21 cellular contexts compared by ENCODE assay signal in the genomic region with DNA sequence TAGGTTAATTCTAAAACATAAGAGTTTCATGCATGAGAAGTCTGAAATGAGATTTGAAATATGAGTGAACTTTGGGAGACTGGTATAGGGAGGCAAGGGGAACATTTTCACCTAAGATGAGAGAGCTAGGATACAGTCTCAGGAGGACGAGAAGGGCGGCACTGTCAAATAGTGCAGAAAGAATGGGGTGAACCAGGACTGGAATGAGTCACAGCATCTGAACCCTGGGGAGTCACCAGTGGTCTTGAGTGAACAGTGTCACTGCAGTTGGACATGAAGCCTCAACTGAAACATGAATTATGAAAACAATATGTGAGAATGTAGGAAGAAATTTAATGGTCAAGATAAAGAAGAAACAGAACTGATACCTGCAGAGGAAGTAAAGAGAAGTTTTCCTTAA. TPM values are rescaled to one million over a fixed set of nuclear protein-coding genes. Genes with fewer than 3 reads are reported as not detected.
DNase-seq lines count a peak whose midpoint lies in the region; ATAC-seq and TF ChIP-seq lines count a peak whose summit lies in the region.
"Had no signal": no experiment of that assay in that cellular context is flagged by ENCODE, and none has a peak within 500 bp of the region (broad histone marks: within the 10 kb centered on the region; RNA-seq: fewer than 3 reads in every experiment).

No MANE protein-coding gene starts in this region.

- ATAC-seq in GM18909 (IDR thresholded peaks at IDR 0.05; ENCODE audit: poor library complexity, unreplicated experiment) (peak; percentile 89), GM21529 (IDR thresholded peaks at IDR 0.05; ENCODE audit: unreplicated experiment) (peak; percentile 85), HG03060 (IDR thresholded peaks at IDR 0.05; ENCODE audit: low read depth, unreplicated experiment) (peak; percentile 83), activated B cell treated with CpG ODN at 0.5 μM for 24 hours (ENCODE audit: low read depth) (peak; percentile 21), sciatic nerve (no peak)
- ATAC-seq: foreskin keratinocyte; naive thymus-derived CD8-positive, alpha-beta T cell; psoas muscle; SK-N-SH treated with all-trans-retinoic acid at 6 μM for 48 hours had no signal

- no peaks in the 10 kb centered on the region for H3K9me3 Mint-ChIP-seq in activated B cell treated with CpG ODN at 0.5 μM for 24 hours
- H3K9me3 Mint-ChIP-seq: naive thymus-derived CD8-positive, alpha-beta T cell had no signal

- H3K27me3 Mint-ChIP-seq in activated B cell treated with CpG ODN at 0.5 μM for 24 hours = no peaks in the 10 kb centered on the region
- H3K27me3 Mint-ChIP-seq: naive thymus-derived CD8-positive, alpha-beta T cell had no signal

- no peak overlapping the region for H3K27ac Mint-ChIP-seq in activated B cell treated with CpG ODN at 0.5 μM for 24 hours
- H3K27ac Mint-ChIP-seq: naive thymus-derived CD8-positive, alpha-beta T cell had no signal

- intact Hi-C loops in activated B cell treated with CpG ODN at 0.5 μM for 24 hours (cut with micrococcal nuclease) (no loop called here), sciatic nerve (cut with DNase I) (no loop called here)

- CTCF ChIA-PET in activated B cell treated with CpG ODN at 0.5 μM for 24 hours (lab: Charles Lee) = interaction anchor here (0.8 kb wide), 1 partner anchor 59 kb away, joined by 3 read pairs; no protein-coding TSS in a partner anchor

- no peak for TF ChIP-seq CTCF in activated B cell treated with CpG ODN at 0.5 μM for 24 hours (IDR thresholded peaks at IDR 0.05)

- POLR2A ChIA-PET in activated B cell treated with CpG ODN at 0.5 μM for 24 hours (lab: Charles Lee) = no interaction called here

- peaks cover 2% of the 10 kb centered on the region for H3K4me1 Mint-ChIP-seq in activated B cell treated with CpG ODN at 0.5 μM for 24 hours

- H3K36me3 Mint-ChIP-seq in activated B cell treated with CpG ODN at 0.5 μM for 24 hours (ENCODE audit: low read depth) = no peaks in the 10 kb centered on the region
- H3K36me3 Mint-ChIP-seq: naive thymus-derived CD8-positive, alpha-beta T cell had no signal

- no peak for DNase-seq in activated B cell treated with CpG ODN at 0.5 μM for 24 hours
- no peak for DNase-seq in sciatic nerve (ENCODE audit: low spot score)
- DNase-seq in NCI-H187 treated with DMSO at 0.1 percent for 48 hours (lab: John Stamatoyannopoulos, UW) = no peak
- DNase-seq in NCI-H345 (lab: John Stamatoyannopoulos, UW) = no peak
- no peak for DNase-seq in activated T-cell treated with anti-CD3 and anti-CD28 coated beads for 4 hours
- DNase-seq: activated CD8-positive, alpha-beta memory T cell treated with anti-CD3 and anti-CD28 coated beads for 24 hours; activated effector memory CD4-positive, alpha-beta T cell treated with Interleukin-2 at 50 U/mL for 16 hours; BE2C; foreskin keratinocyte; naive thymus-derived CD8-positive, alpha-beta T cell; NCI-H2081 treated with DMSO at 0.1 percent for 48 hours; NCI-H774; Peyer's patch; psoas muscle; stimulated activated CD4-positive, alpha-beta T cell treated with anti-CD3 and anti-CD28 coated beads, Interleukin-12 subunit alpha, Interleukin-12 subunit beta, amount 100 ng/mL, for 4 hours had no signal

- H3K4me3 Mint-ChIP-seq in activated B cell treated with CpG ODN at 0.5 μM for 24 hours = no peak overlapping the region
- H3K4me3 Mint-ChIP-seq: naive thymus-derived CD8-positive, alpha-beta T cell had no signal

RNA-seq across cellular contexts. Expression of gene GNG11, which starts 33.8 kb away (rescaled TPM):
- 2.4 and 2.6 TPM in 2 replicates for total RNA-seq in activated B cell treated with CpG ODN at 0.5 μM for 24 hours
- 26.3 TPM for total RNA-seq in sciatic nerve

RNA-seq across cellular contexts. Expression of gene BET1, which starts 48.9 kb away (rescaled TPM):
- total RNA-seq in activated B cell treated with CpG ODN at 0.5 μM for 24 hours (23.0 and 23.7 TPM in 2 replicates), sciatic nerve (26.4 TPM)

RNA-seq across cellular contexts. Expression of gene GNGT1, which starts 48.9 kb away (rescaled TPM):
- total RNA-seq in activated B cell treated with CpG ODN at 0.5 μM for 24 hours = not detected in 2 replicates
- total RNA-seq in sciatic nerve = not detected
- total RNA-seq: chondrocyte; foreskin keratinocyte; lower leg skin; naive thymus-derived CD8-positive, alpha-beta T cell; Peyer's patch; psoas muscle had no signal
